Comparison of ENCODE assay signal across 8 cellular contexts in the genomic region with DNA sequence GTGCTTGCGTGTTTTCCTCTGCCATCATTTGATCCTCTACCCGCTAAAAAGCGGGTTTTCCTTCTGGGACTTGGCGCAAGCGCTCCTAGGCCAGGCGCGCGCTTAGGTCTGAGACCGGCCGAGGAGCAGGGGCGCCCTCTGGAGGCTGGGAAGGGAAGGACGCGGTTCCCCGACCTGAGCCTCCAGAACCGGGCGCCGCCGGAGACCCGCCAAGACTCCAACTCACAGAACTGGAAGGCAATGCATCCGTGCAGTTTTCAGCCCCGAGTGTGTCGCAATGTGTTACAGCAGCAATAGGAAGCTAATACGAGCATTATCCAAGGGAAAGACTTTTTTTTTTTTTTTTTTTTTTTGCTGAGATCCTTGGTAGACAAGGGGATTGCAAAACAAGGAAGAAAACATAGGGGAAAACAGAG.
DNase-seq lines count a peak whose midpoint lies in the region; ATAC-seq lines count a peak whose summit lies in the region.

No MANE protein-coding gene starts in this region.

- DNase-seq in activated gamma-delta T cell treated with Interleukin-2 at 50 U/mL for 16 hours = peak; percentile 27
- DNase-seq in activated gamma-delta T cell (lab: John Stamatoyannopoulos, UW) = no peak
- peak; percentile 10 for DNase-seq in Jurkat, Clone E6-1 (ENCODE audit: low read depth, low spot score)
- DNase-seq in activated CD8-positive, alpha-beta memory T cell treated with anti-CD3 and anti-CD28 coated beads for 48 hours (ENCODE audit: low read depth in 2 of 3, low spot score in 2 of 3) = peak in 2 of 3 experiments; percentile 14 to 33
- peak; percentile 54 for DNase-seq in fibroblast of peridontal ligament (ENCODE audit: extremely low read depth)
- DNase-seq in posterior vena cava (ENCODE audit: low spot score) = peak; percentile 89

- intact Hi-C loops in posterior vena cava (cut with DNase I) = loop anchor here in 1 of 2 donors (10.0 kb wide), 1 partner anchor 971 kb away; no protein-coding TSS in a partner anchor

- H3K4me3 ChIP-seq in Jurkat, Clone E6-1 (ENCODE audit: low read length) = no peak overlapping the region

- ATAC-seq in GM21529 (IDR thresholded peaks at IDR 0.05; ENCODE audit: unreplicated experiment) = no peak
- no peak for ATAC-seq in HG03439 (IDR thresholded peaks at IDR 0.05; ENCODE audit: unreplicated experiment)
